Comparison of ENCODE assay signal across 12 cellular contexts in genomic region chr14:88791252-88791621, GRCh38. TPM values are rescaled to one million over a fixed set of nuclear protein-coding genes. Genes with fewer than 3 reads are reported as not detected.
DNase-seq lines count a peak whose midpoint lies in the region; ATAC-seq and TF ChIP-seq lines count a peak whose summit lies in the region.
"Had no signal": no experiment of that assay in that cellular context is flagged by ENCODE, and none has a peak within 500 bp of the region (broad histone marks: within the 10 kb centered on the region; RNA-seq: fewer than 3 reads in every experiment).

No MANE protein-coding gene starts in this region.

- TF ChIP-seq CTCF in OCI-LY3 (IDR thresholded peaks at IDR 0.05; ENCODE audit: low read depth, low read length): no peak

- DNase-seq in activated CD4-positive, alpha-beta T cell treated with anti-CD3 and anti-CD28 coated beads, Interleukin-2, amount 10 ng/mL, durations not matched to agents 7 days and 5 days: no peak
- no peak for DNase-seq in activated CD4-positive, alpha-beta T cell treated with anti-CD3 and anti-CD28 coated beads, Interleukin-2, amount 50 U/mL, for 48 hours
- no peak for DNase-seq in GM23248
- DNase-seq: activated CD4-positive, CD25-positive, alpha-beta regulatory T cell treated with anti-CD3 and anti-CD28 coated beads, Interleukin-2, amount 50 U/mL, for 72 hours; Right ventricle myocardium superior; trophoblast cell had no signal

- in situ Hi-C loops in GM23248 (cut with MboI): no loop called here

- H3F3A ChIP-seq in GM23248 (ENCODE audit: insufficient read depth): no peaks in the 10 kb centered on the region

- CTCF ChIA-PET in activated CD4-positive, alpha-beta T cell treated with anti-CD3 and anti-CD28 coated beads, Interleukin-2, amount 10 ng/mL, durations not matched to agents 7 days and 5 days (lab: Charles Lee): no interaction called here

- H3K79me2 ChIP-seq in OCI-LY3 (ENCODE audit: low read length) (no peaks in the 10 kb centered on the region), GM23248 (ENCODE audit: insufficient read depth) (no peaks in the 10 kb centered on the region)

- POLR2A ChIA-PET in activated CD4-positive, alpha-beta T cell treated with anti-CD3 and anti-CD28 coated beads, Interleukin-2, amount 10 ng/mL, durations not matched to agents 7 days and 5 days (lab: Charles Lee): no interaction called here

- WGBS in GM23248 (ENCODE audit: low coverage in 1 of 2, low lambda C conversion rate in 2 of 2, missing lambda C conversion rate in 2 of 2), 2 experiments: 42 to 43% methylated on average over 3 of the region's 3 CpGs

- H3K4me3 Mint-ChIP-seq in activated CD4-positive, alpha-beta T cell treated with anti-CD3 and anti-CD28 coated beads, Interleukin-2, amount 10 ng/mL, durations not matched to agents 7 days and 5 days: peak overlapping the region; percentile 84

- no peaks in the 10 kb centered on the region for H4K20me1 ChIP-seq in OCI-LY3 (ENCODE audit: insufficient read depth, low read length)
- H4K20me1 ChIP-seq in GM23248 (ENCODE audit: insufficient read depth): no peaks in the 10 kb centered on the region

- ATAC-seq in GM19328 (IDR thresholded peaks at IDR 0.05; ENCODE audit: unreplicated experiment) (no peak), GM21423 (IDR thresholded peaks at IDR 0.05; ENCODE audit: unreplicated experiment) (no peak)

- H3K27me3 ChIP-seq in OCI-LY3 (ENCODE audit: low read depth, low read length) (no peaks in the 10 kb centered on the region), endocrine pancreas (ENCODE audit: control insufficient read depth, insufficient read depth, low read length) (no peaks in the 10 kb centered on the region), rectal smooth muscle tissue (ENCODE audit: control insufficient read depth, insufficient read depth, low read length) (no peaks in the 10 kb centered on the region), GM23248 (replicated peaks; ENCODE audit: insufficient read depth) (peaks cover 29% of the 10 kb centered on the region)
- H3K27me3 ChIP-seq: sigmoid colon had no signal

- no peaks in the 10 kb centered on the region for H3K9me2 ChIP-seq in GM23248 (ENCODE audit: insufficient read depth)

- H3K4me1 Mint-ChIP-seq in activated CD4-positive, alpha-beta T cell treated with anti-CD3 and anti-CD28 coated beads, Interleukin-2, amount 10 ng/mL, durations not matched to agents 7 days and 5 days: peaks cover 20% of the 10 kb centered on the region

- H3K27ac Mint-ChIP-seq in activated CD4-positive, alpha-beta T cell treated with anti-CD3 and anti-CD28 coated beads, Interleukin-2, amount 10 ng/mL, durations not matched to agents 7 days and 5 days: no peak overlapping the region

- H3K27me3 Mint-ChIP-seq in activated CD4-positive, alpha-beta T cell treated with anti-CD3 and anti-CD28 coated beads, Interleukin-2, amount 10 ng/mL, durations not matched to agents 7 days and 5 days: peaks cover 11% of the 10 kb centered on the region

- H3K9me3 ChIP-seq in OCI-LY3 (ENCODE audit: insufficient read depth, low read length) (peaks cover 9% of the 10 kb centered on the region; the same call in 1 of the 2 replicates), endocrine pancreas (ENCODE audit: control insufficient read depth, low read length) (no peaks in the 10 kb centered on the region), GM23248 (ENCODE audit: low read depth) (no peaks in the 10 kb centered on the region)
- H3K9me3 ChIP-seq: sigmoid colon had no signal

- H3K36me3 ChIP-seq in OCI-LY3 (replicated peaks; ENCODE audit: low read depth, low read length) (peaks cover 7% of the 10 kb centered on the region), endocrine pancreas (ENCODE audit: control insufficient read depth, insufficient read depth, low read length) (no peaks in the 10 kb centered on the region), rectal smooth muscle tissue (ENCODE audit: control insufficient read depth, insufficient read depth, low read length) (no peaks in the 10 kb centered on the region), GM23248 (ENCODE audit: low read depth) (no peaks in the 10 kb centered on the region)
- H3K36me3 ChIP-seq: sigmoid colon had no signal

- no peak overlapping the region for H3K9ac ChIP-seq in OCI-LY3 (ENCODE audit: low read length)
- no peak overlapping the region for H3K9ac ChIP-seq in endocrine pancreas (ENCODE audit: control insufficient read depth, insufficient read depth, low read length)
- no peak overlapping the region for H3K9ac ChIP-seq in rectal smooth muscle tissue (ENCODE audit: low read length)
- H3K9ac ChIP-seq in GM23248: no peak overlapping the region

- H3K4me2 ChIP-seq in OCI-LY3 (ENCODE audit: low read length) (peak overlapping the region; percentile 79), GM23248 (ENCODE audit: unreplicated experiment) (no peak overlapping the region)

- peaks cover 5% of the 10 kb centered on the region for H3K9me3 Mint-ChIP-seq in activated CD4-positive, alpha-beta T cell treated with anti-CD3 and anti-CD28 coated beads, Interleukin-2, amount 10 ng/mL, durations not matched to agents 7 days and 5 days

- peaks cover 4% of the 10 kb centered on the region for H3K36me3 Mint-ChIP-seq in activated CD4-positive, alpha-beta T cell treated with anti-CD3 and anti-CD28 coated beads, Interleukin-2, amount 10 ng/mL, durations not matched to agents 7 days and 5 days (ENCODE audit: low read depth)

- H2AFZ ChIP-seq in OCI-LY3 (ENCODE audit: low read depth, low read length): no peak overlapping the region
- no peak overlapping the region for H2AFZ ChIP-seq in GM23248

- no peak overlapping the region for H3K27ac ChIP-seq in OCI-LY3 (ENCODE audit: low read length)
- no peak overlapping the region for H3K27ac ChIP-seq in rectal smooth muscle tissue (ENCODE audit: low read depth, low read length)
- no peak overlapping the region for H3K27ac ChIP-seq in GM23248

- H3K4me1 ChIP-seq in OCI-LY3 (ENCODE audit: low read length) (peaks cover 13% of the 10 kb centered on the region), endocrine pancreas (ENCODE audit: control insufficient read depth, insufficient read depth, low read length) (peaks cover 7% of the 10 kb centered on the region), rectal smooth muscle tissue (ENCODE audit: control insufficient read depth, insufficient read depth, low read length) (no peaks in the 10 kb centered on the region), GM23248 (ENCODE audit: insufficient read depth) (no peaks in the 10 kb centered on the region)

- H3K4me3 ChIP-seq in OCI-LY3 (ENCODE audit: low read length) (peak overlapping the region; percentile 83), endocrine pancreas (ENCODE audit: control insufficient read depth, insufficient read depth, low read length) (peak overlapping the region; percentile 95), rectal smooth muscle tissue (ENCODE audit: low read length) (peak overlapping the region; percentile 69), GM23248 (no peak overlapping the region)

RNA-seq across cellular contexts. Expression of gene EML5, which starts 1.5 kb away (rescaled TPM):
- total RNA-seq in activated CD4-positive, alpha-beta T cell treated with anti-CD3 and anti-CD28 coated beads, Interleukin-2, amount 10 ng/mL, durations not matched to agents 7 days and 5 days: 1 to 10 TPM; 2.6 TPM
- total RNA-seq in GM23248 (2014; rRNA removed; shearing (Covaris generic)): under 0.01 TPM in 1 of 2 replicates, not detected in the other
- 0.25 TPM in 1 of 2 replicates, not detected in the other for polyA plus RNA-seq in GM23248 (2016; fragmentation: Nextera tagmentation; extraction: Ambion mirVana)

RNA-seq across cellular contexts. Expression of gene TTC8, which starts 33.2 kb away (rescaled TPM):
- total RNA-seq in activated CD4-positive, alpha-beta T cell treated with anti-CD3 and anti-CD28 coated beads, Interleukin-2, amount 10 ng/mL, durations not matched to agents 7 days and 5 days: 1 to 10 TPM in 1 of 2 experiments, under 1 TPM in 1; 0.79 to 1.5 TPM
- total RNA-seq in GM23248 (2014; rRNA removed; shearing (Covaris generic)): 47.7 and 49.4 TPM in 2 replicates
- 37.7 and 38.3 TPM in 2 replicates for polyA plus RNA-seq in GM23248 (2016; fragmentation: Nextera tagmentation; extraction: Ambion mirVana)

Comparison
In these comparisons a context has a peak if more than half of its experiments do, and no peak if none do; other contexts are left out.
1. RNA of gene TTC8, which starts 33.2 kb away (total RNA-seq): 47.7 to 49.4 TPM in GM23248; 0.79 to 1.5 TPM in activated CD4-positive, alpha-beta T cell treated with anti-CD3 and anti-CD28 coated beads, Interleukin-2, amount 10 ng/mL, durations not matched to agents 7 days and 5 days; every median in the first group is over 10 times any median in the second.